ENCODE assay signal across 11 cellular contexts in genomic region chr10:72563327-72563932, GRCh38.
DNase-seq lines count a peak whose midpoint lies in the region; ATAC-seq and TF ChIP-seq lines count a peak whose summit lies in the region.
"Had no signal": no experiment of that assay in that cellular context is flagged by ENCODE, and none has a peak within 500 bp of the region (broad histone marks: within the 10 kb centered on the region; RNA-seq: fewer than 3 reads in every experiment).

No MANE protein-coding gene starts in this region.

- no peak overlapping the region for H3K14ac ChIP-seq in H9 (ENCODE audit: insufficient read depth, low read length)

- H3K4me2 ChIP-seq in H9 (ENCODE audit: insufficient read depth, insufficient read length, low read length): no peak overlapping the region

- H3K27ac Mint-ChIP-seq in CD4-positive, CD25-positive, alpha-beta regulatory T cell: peak overlapping the region; percentile 18 to 82 (median 72)
- H3K27ac Mint-ChIP-seq in activated T-helper 2 cell treated with anti-CD3 and anti-CD28 coated beads, Interferon-gamma antibody, Interleukin-2, Interleukin-4, amounts not matched to agents 10 μg/mL and 5 μg/mL and 100 μg/mL, durations not matched to agents 14 hours and 24 hours and 36 hours: peak overlapping the region; percentile 85
- H3K27ac Mint-ChIP-seq in H9: no peak overlapping the region

- H2BK15ac ChIP-seq in H9 (ENCODE audit: low read depth, low read length): no peak overlapping the region

- H3K23ac ChIP-seq in H9 (ENCODE audit: insufficient read length, low read depth, low read length): no peak overlapping the region

- H3K4ac ChIP-seq in H9 (ENCODE audit: low read depth, low read length): no peak overlapping the region

- peak overlapping the region in 1 of 4 donors; percentile 4 for H3K4me3 Mint-ChIP-seq in CD4-positive, CD25-positive, alpha-beta regulatory T cell
- H3K4me3 Mint-ChIP-seq in activated T-helper 2 cell treated with anti-CD3 and anti-CD28 coated beads, Interferon-gamma antibody, Interleukin-2, Interleukin-4, amounts not matched to agents 10 μg/mL and 5 μg/mL and 100 μg/mL, durations not matched to agents 14 hours and 24 hours and 36 hours (ENCODE audit: low read depth): peak overlapping the region; percentile 40
- no peak overlapping the region for H3K4me3 Mint-ChIP-seq in H9

- H3K79me2 ChIP-seq in H9 (ENCODE audit: insufficient read depth, low read length): no peaks in the 10 kb centered on the region

- no peak overlapping the region for H3K27ac ChIP-seq in CD4-positive, CD25-positive, alpha-beta regulatory T cell (ENCODE audit: insufficient read depth, low read length, poor library complexity, severe bottlenecking)
- no peak overlapping the region for H3K27ac ChIP-seq in H9 (ENCODE audit: insufficient read length, low read depth, low read length)
- H3K27ac ChIP-seq: epithelial cell of prostate had no signal

- H3K9me3 Mint-ChIP-seq in CD4-positive, CD25-positive, alpha-beta regulatory T cell: no peaks in the 10 kb centered on the region
- H3K9me3 Mint-ChIP-seq in activated T-helper 2 cell treated with anti-CD3 and anti-CD28 coated beads, Interferon-gamma antibody, Interleukin-2, Interleukin-4, amounts not matched to agents 10 μg/mL and 5 μg/mL and 100 μg/mL, durations not matched to agents 14 hours and 24 hours and 36 hours: no peaks in the 10 kb centered on the region
- peaks cover 6 to 8% of the 10 kb centered on the region in 2 experiments for H3K9me3 Mint-ChIP-seq in H9

- H3K18ac ChIP-seq in H9 (ENCODE audit: insufficient read length, low read depth, low read length): no peak overlapping the region

- no peaks in the 10 kb centered on the region for H3K4me1 ChIP-seq in CD4-positive, CD25-positive, alpha-beta regulatory T cell (ENCODE audit: control insufficient read depth, insufficient read depth, low read length, poor library complexity, severe bottlenecking)
- H3K4me1 ChIP-seq in H9 (ENCODE audit: insufficient read depth, low read length): no peaks in the 10 kb centered on the region

- no peaks in the 10 kb centered on the region for H3K9me3 ChIP-seq in CD4-positive, CD25-positive, alpha-beta regulatory T cell (ENCODE audit: control insufficient read depth in 2 of 2, low read length in 2 of 2)
- peaks cover 8% of the 10 kb centered on the region for H3K9me3 ChIP-seq in H9 (ENCODE audit: control insufficient read depth, low read depth, low read length)

- peaks cover 18% of the 10 kb centered on the region for H3K36me3 ChIP-seq in CD4-positive, CD25-positive, alpha-beta regulatory T cell (ENCODE audit: control insufficient read depth, insufficient read depth, low read length)

- H3T11ph ChIP-seq in H9 (ENCODE audit: low read length): no peak overlapping the region

- no peak overlapping the region for H3K4me3 ChIP-seq in CD4-positive, CD25-positive, alpha-beta regulatory T cell (ENCODE audit: low read depth, low read length)

- WGBS in H9 (ENCODE audit: extremely low coverage, insufficient read length, low lambda C conversion rate): no CpG with 5 or more reads among the region's 6 CpGs

- no peak overlapping the region for H3K9ac ChIP-seq in H9 (ENCODE audit: extremely low read depth, insufficient read length, low read length)

- H2BK120ac ChIP-seq in H9 (ENCODE audit: low read depth, low read length, poor library complexity, severe bottlenecking): no peak overlapping the region

- no peak overlapping the region for H4K5ac ChIP-seq in H9 (ENCODE audit: insufficient read length, low read depth, low read length)

- no peaks in the 10 kb centered on the region for H3K79me1 ChIP-seq in H9 (ENCODE audit: insufficient read depth, low read depth, low read length, poor library complexity, severe bottlenecking)

- ATAC-seq in CD4-positive, CD25-positive, alpha-beta regulatory T cell (ENCODE audit: low read depth in 2 of 2): no peak
- peak; percentile 72 for ATAC-seq in GM19395 (IDR thresholded peaks at IDR 0.05; ENCODE audit: unreplicated experiment)
- ATAC-seq in HG03378 (IDR thresholded peaks at IDR 0.05; ENCODE audit: unreplicated experiment): peak; percentile 60

- intact Hi-C loops in activated T-helper 2 cell treated with anti-CD3 and anti-CD28 coated beads, Interferon-gamma antibody, Interleukin-2, Interleukin-4, amounts not matched to agents 10 μg/mL and 5 μg/mL and 100 μg/mL, durations not matched to agents 14 hours and 24 hours and 36 hours (cut with micrococcal nuclease): loop anchor here (1.0 to 10.0 kb wide), 3 partner anchors 63 to 469 kb away; partner anchors contain the start of gene MICU1

- no peak overlapping the region for H2BK20ac ChIP-seq in H9 (ENCODE audit: low read depth, low read length, poor library complexity, severe bottlenecking)

- no peak overlapping the region for H2AK5ac ChIP-seq in H9 (ENCODE audit: insufficient read length, low read length)

- TF ChIP-seq CTCF in H9 (conservative IDR thresholded peaks at IDR 0.05): no peak

- peaks cover 55% of the 10 kb centered on the region for H3K36me3 Mint-ChIP-seq in CD4-positive, CD25-positive, alpha-beta regulatory T cell
- H3K36me3 Mint-ChIP-seq in activated T-helper 2 cell treated with anti-CD3 and anti-CD28 coated beads, Interferon-gamma antibody, Interleukin-2, Interleukin-4, amounts not matched to agents 10 μg/mL and 5 μg/mL and 100 μg/mL, durations not matched to agents 14 hours and 24 hours and 36 hours (ENCODE audit: low read depth): peaks cover 46% of the 10 kb centered on the region
- peaks cover 40 to 59% (median 55%) of the 10 kb centered on the region in 3 experiments for H3K36me3 Mint-ChIP-seq in H9 (ENCODE audit: insufficient read depth in 1 of 3, low read depth in 3 of 3)

- no peaks in the 10 kb centered on the region for H4K20me1 ChIP-seq in H9 (ENCODE audit: control insufficient read depth, insufficient read depth, insufficient read length)

- no peaks in the 10 kb centered on the region for H3K23me2 ChIP-seq in H9 (ENCODE audit: insufficient read length, low read depth, low read length, poor library complexity, severe bottlenecking)

- no peak overlapping the region for H2BK12ac ChIP-seq in H9 (ENCODE audit: insufficient read length, low read depth, low read length)

- peaks cover 7 to 19% (median 12%) of the 10 kb centered on the region in 4 donors for H3K4me1 Mint-ChIP-seq in CD4-positive, CD25-positive, alpha-beta regulatory T cell
- H3K4me1 Mint-ChIP-seq in activated T-helper 2 cell treated with anti-CD3 and anti-CD28 coated beads, Interferon-gamma antibody, Interleukin-2, Interleukin-4, amounts not matched to agents 10 μg/mL and 5 μg/mL and 100 μg/mL, durations not matched to agents 14 hours and 24 hours and 36 hours (ENCODE audit: low read depth): peaks cover 35% of the 10 kb centered on the region
- peaks cover 2 to 3% of the 10 kb centered on the region in 2 experiments; a peak in 2 of 4 replicates for H3K4me1 Mint-ChIP-seq in H9

- no peak overlapping the region for H3K56ac ChIP-seq in H9 (ENCODE audit: insufficient read length, low read depth, low read length)

- H2BK5ac ChIP-seq in H9 (ENCODE audit: insufficient read length, low read length): no peak overlapping the region

- H3K27me3 ChIP-seq in CD4-positive, CD25-positive, alpha-beta regulatory T cell (ENCODE audit: control insufficient read depth, insufficient read depth, low read length): no peaks in the 10 kb centered on the region
- H3K27me3 ChIP-seq in H9 (ENCODE audit: insufficient read depth, low read length): no peaks in the 10 kb centered on the region

- H4K91ac ChIP-seq in H9 (ENCODE audit: insufficient read length, low read depth, low read length): no peak overlapping the region

- H3K27me3 Mint-ChIP-seq in CD4-positive, CD25-positive, alpha-beta regulatory T cell: no peaks in the 10 kb centered on the region
- H3K27me3 Mint-ChIP-seq in activated T-helper 2 cell treated with anti-CD3 and anti-CD28 coated beads, Interferon-gamma antibody, Interleukin-2, Interleukin-4, amounts not matched to agents 10 μg/mL and 5 μg/mL and 100 μg/mL, durations not matched to agents 14 hours and 24 hours and 36 hours (ENCODE audit: low read depth): no peaks in the 10 kb centered on the region
- no peaks in the 10 kb centered on the region for H3K27me3 Mint-ChIP-seq in H9 (ENCODE audit: low read depth)

- H2AFZ ChIP-seq in H9 (ENCODE audit: low read length): no peak overlapping the region

- peak in 1 of 3 donors; percentile 75 for DNase-seq in CD4-positive, CD25-positive, alpha-beta regulatory T cell
- peak; percentile 15 for DNase-seq in activated T-helper 2 cell treated with anti-CD3 and anti-CD28 coated beads, Interferon-gamma antibody, Interleukin-2, Interleukin-4, amounts not matched to agents 10 μg/mL and 5 μg/mL and 100 μg/mL, durations not matched to agents 14 hours and 24 hours and 36 hours (ENCODE audit: low spot score)
- DNase-seq in hippocampal formation (lab: John Stamatoyannopoulos, UW): no peak
- DNase-seq in H9: no peak
- DNase-seq in NCI-H748 treated with DMSO at 0.1 percent for 48 hours (lab: John Stamatoyannopoulos, UW): no peak
- DNase-seq in NK-92 (lab: John Stamatoyannopoulos, UW; ENCODE audit: unreplicated experiment): no peak
- DNase-seq: DMS153, NCI-H524 treated with DMSO at 0.1 percent for 48 hours had no signal

- no peak overlapping the region for H4K8ac ChIP-seq in H9 (replicated peaks; ENCODE audit: insufficient read length, low read depth, low read length)

Comparison
In these comparisons a context has a peak if more than half of its experiments do, and no peak if none do; other contexts are left out.
1. ATAC-seq: peak in GM19395 (single experiment) and HG03378 (single experiment); none in CD4-positive, CD25-positive, alpha-beta regulatory T cell (0 of 2).
2. H3K27ac Mint-ChIP-seq: peak in CD4-positive, CD25-positive, alpha-beta regulatory T cell (3 of 3) and activated T-helper 2 cell treated with anti-CD3 and anti-CD28 coated beads, Interferon-gamma antibody, Interleukin-2, Interleukin-4, amounts not matched to agents 10 μg/mL and 5 μg/mL and 100 μg/mL, durations not matched to agents 14 hours and 24 hours and 36 hours (single experiment); none in H9 (0 of 3).